In genomic region chr13:39968646-39969475, GRCh38 we compare ENCODE assay signal across 1 cellular context.
TF ChIP-seq lines count a peak whose summit lies in the region.

No MANE protein-coding gene starts in this region.

TF ChIP-seq in GM12878, 131 proteins besides CTCF, POLR2A, EP300 and RAD21 (continued from another document):
- TF ChIP-seq, protein P1, sequence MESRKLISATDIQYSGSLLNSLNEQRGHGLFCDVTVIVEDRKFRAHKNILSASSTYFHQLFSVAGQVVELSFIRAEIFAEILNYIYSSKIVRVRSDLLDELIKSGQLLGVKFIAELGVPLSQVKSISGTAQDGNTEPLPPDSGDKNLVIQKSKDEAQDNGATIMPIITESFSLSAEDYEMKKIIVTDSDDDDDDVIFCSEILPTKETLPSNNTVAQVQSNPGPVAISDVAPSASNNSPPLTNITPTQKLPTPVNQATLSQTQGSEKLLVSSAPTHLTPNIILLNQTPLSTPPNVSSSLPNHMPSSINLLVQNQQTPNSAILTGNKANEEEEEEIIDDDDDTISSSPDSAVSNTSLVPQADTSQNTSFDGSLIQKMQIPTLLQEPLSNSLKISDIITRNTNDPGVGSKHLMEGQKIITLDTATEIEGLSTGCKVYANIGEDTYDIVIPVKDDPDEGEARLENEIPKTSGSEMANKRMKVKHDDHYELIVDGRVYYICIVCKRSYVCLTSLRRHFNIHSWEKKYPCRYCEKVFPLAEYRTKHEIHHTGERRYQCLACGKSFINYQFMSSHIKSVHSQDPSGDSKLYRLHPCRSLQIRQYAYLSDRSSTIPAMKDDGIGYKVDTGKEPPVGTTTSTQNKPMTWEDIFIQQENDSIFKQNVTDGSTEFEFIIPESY (IDR thresholded peaks at IDR 0.05): no peak
